1 cellular context compared by ENCODE assay signal in the genomic region with DNA sequence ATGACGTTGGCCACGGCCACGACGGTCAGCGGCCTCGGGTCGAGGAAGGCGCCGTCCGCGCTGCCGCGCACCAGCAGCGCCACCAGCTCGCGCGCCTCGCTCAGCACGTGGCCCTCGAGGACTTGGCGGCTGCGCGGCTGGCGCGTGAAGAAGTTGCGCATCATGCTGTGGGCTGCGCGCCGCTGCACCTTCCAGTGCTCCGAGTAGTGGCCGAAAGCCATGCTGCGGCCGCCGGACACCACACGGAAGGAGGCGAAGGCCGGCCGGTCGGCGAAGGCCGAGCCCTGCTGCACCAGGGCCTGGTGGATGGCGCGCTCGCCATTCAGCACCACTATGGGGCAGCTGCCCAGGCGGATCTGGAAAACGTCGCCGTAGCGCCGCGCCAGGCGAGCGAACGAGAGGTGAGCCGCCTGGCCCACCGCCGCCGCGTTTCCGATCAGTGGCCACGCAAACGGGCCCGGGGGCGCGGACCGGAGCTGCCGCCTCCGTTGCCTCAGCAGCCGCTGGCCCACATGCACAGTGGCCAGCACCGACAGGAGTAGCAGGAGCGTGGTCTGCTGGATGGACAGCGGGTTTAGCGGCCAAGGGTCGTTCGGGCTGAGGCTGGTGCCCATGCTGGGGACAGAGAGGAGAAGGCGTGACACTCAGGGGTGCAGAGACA.
TF ChIP-seq lines count a peak whose summit lies in the region.

No MANE protein-coding gene starts in this region.

TF ChIP-seq in WTC11, 78 proteins besides CTCF, POLR2A, EP300 and RAD21 (continued from another document and continues in another):
- TF ChIP-seq TP53 (CRISPR knock-in tag; IDR thresholded peaks at IDR 0.05) (peak; percentile 99), ELF4 (CRISPR knock-in tag; IDR thresholded peaks at IDR 0.05; ENCODE audit: low read depth) (peak; percentile 96), SP1 (CRISPR knock-in tag; conservative IDR thresholded peaks at IDR 0.05) (peak; percentile 79), PRRX2 (CRISPR knock-in tag; IDR thresholded peaks at IDR 0.05) (no peak), ZNF263 (CRISPR knock-in tag; IDR thresholded peaks at IDR 0.05; ENCODE audit: low read depth) (peak; percentile 88), SMAD3 (CRISPR knock-in tag; IDR thresholded peaks at IDR 0.05; ENCODE audit: borderline replicate concordance) (peak; percentile 98), CREM (CRISPR knock-in tag; IDR thresholded peaks at IDR 0.05) (peak; percentile 77; the same call in 1 of the 2 replicates), TEAD1 (CRISPR knock-in tag; IDR thresholded peaks at IDR 0.05) (peak; percentile 97), ZNF281 (CRISPR knock-in tag; IDR thresholded peaks at IDR 0.05) (peak; percentile 98), ATF2 (CRISPR knock-in tag; IDR thresholded peaks at IDR 0.05; ENCODE audit: borderline replicate concordance, low read depth) (peak; percentile 92; the same call in 1 of the 2 replicates), RORB (CRISPR knock-in tag; IDR thresholded peaks at IDR 0.05) (no peak), HMGA2 (CRISPR knock-in tag; IDR thresholded peaks at IDR 0.05) (no peak), TCF7 (CRISPR knock-in tag; IDR thresholded peaks at IDR 0.05; ENCODE audit: low read depth) (peak; percentile 98), FOXP1 (CRISPR knock-in tag; IDR thresholded peaks at IDR 0.05; ENCODE audit: borderline replicate concordance) (peak; percentile 100), ZNF396 (CRISPR knock-in tag; IDR thresholded peaks at IDR 0.05; ENCODE audit: borderline replicate concordance) (no peak), CDX4 (CRISPR knock-in tag; IDR thresholded peaks at IDR 0.05; ENCODE audit: borderline replicate concordance) (no peak), ZNF416 (CRISPR knock-in tag; IDR thresholded peaks at IDR 0.05) (no peak), GABPB1 (CRISPR knock-in tag; IDR thresholded peaks at IDR 0.05) (no peak), JUN (CRISPR knock-in tag; IDR thresholded peaks at IDR 0.05) (peak; percentile 98), ESRRA (CRISPR knock-in tag; IDR thresholded peaks at IDR 0.05; ENCODE audit: borderline replicate concordance) (peak; percentile 98), ZBTB21 (CRISPR knock-in tag; IDR thresholded peaks at IDR 0.05; ENCODE audit: borderline replicate concordance) (peak; percentile 96), ZNF671 (CRISPR knock-in tag; IDR thresholded peaks at IDR 0.05) (no peak), SMAD4 (CRISPR knock-in tag; IDR thresholded peaks at IDR 0.05) (peak; percentile 94), IRF2 (CRISPR knock-in tag; IDR thresholded peaks at IDR 0.05; ENCODE audit: borderline replicate concordance, low read depth) (peak; percentile 81; the same call in 1 of the 2 replicates), E2F1 (CRISPR knock-in tag; IDR thresholded peaks at IDR 0.05) (peak; percentile 99), ZMAT4 (CRISPR knock-in tag; IDR thresholded peaks at IDR 0.05) (no peak)
- TF ChIP-seq, protein P1, sequence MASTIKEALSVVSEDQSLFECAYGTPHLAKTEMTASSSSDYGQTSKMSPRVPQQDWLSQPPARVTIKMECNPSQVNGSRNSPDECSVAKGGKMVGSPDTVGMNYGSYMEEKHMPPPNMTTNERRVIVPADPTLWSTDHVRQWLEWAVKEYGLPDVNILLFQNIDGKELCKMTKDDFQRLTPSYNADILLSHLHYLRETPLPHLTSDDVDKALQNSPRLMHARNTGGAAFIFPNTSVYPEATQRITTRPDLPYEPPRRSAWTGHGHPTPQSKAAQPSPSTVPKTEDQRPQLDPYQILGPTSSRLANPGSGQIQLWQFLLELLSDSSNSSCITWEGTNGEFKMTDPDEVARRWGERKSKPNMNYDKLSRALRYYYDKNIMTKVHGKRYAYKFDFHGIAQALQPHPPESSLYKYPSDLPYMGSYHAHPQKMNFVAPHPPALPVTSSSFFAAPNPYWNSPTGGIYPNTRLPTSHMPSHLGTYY (CRISPR knock-in tag; IDR thresholded peaks at IDR 0.05), result no peak
- TF ChIP-seq, protein P2, sequence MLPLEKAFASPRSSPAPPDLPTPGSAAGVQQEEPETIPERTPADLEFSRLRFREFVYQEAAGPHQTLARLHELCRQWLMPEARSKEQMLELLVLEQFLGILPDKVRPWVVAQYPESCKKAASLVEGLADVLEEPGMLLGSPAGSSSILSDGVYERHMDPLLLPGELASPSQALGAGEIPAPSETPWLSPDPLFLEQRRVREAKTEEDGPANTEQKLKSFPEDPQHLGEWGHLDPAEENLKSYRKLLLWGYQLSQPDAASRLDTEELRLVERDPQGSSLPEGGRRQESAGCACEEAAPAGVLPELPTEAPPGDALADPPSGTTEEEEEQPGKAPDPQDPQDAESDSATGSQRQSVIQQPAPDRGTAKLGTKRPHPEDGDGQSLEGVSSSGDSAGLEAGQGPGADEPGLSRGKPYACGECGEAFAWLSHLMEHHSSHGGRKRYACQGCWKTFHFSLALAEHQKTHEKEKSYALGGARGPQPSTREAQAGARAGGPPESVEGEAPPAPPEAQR (CRISPR knock-in tag; IDR thresholded peaks at IDR 0.05), result no peak
- TF ChIP-seq, protein P3, sequence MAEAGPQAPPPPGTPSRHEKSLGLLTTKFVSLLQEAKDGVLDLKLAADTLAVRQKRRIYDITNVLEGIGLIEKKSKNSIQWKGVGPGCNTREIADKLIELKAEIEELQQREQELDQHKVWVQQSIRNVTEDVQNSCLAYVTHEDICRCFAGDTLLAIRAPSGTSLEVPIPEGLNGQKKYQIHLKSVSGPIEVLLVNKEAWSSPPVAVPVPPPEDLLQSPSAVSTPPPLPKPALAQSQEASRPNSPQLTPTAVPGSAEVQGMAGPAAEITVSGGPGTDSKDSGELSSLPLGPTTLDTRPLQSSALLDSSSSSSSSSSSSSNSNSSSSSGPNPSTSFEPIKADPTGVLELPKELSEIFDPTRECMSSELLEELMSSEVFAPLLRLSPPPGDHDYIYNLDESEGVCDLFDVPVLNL (CRISPR knock-in tag; IDR thresholded peaks at IDR 0.05; ENCODE audit: borderline replicate concordance, low read depth), result peak; percentile 98
- TF ChIP-seq, protein P4, sequence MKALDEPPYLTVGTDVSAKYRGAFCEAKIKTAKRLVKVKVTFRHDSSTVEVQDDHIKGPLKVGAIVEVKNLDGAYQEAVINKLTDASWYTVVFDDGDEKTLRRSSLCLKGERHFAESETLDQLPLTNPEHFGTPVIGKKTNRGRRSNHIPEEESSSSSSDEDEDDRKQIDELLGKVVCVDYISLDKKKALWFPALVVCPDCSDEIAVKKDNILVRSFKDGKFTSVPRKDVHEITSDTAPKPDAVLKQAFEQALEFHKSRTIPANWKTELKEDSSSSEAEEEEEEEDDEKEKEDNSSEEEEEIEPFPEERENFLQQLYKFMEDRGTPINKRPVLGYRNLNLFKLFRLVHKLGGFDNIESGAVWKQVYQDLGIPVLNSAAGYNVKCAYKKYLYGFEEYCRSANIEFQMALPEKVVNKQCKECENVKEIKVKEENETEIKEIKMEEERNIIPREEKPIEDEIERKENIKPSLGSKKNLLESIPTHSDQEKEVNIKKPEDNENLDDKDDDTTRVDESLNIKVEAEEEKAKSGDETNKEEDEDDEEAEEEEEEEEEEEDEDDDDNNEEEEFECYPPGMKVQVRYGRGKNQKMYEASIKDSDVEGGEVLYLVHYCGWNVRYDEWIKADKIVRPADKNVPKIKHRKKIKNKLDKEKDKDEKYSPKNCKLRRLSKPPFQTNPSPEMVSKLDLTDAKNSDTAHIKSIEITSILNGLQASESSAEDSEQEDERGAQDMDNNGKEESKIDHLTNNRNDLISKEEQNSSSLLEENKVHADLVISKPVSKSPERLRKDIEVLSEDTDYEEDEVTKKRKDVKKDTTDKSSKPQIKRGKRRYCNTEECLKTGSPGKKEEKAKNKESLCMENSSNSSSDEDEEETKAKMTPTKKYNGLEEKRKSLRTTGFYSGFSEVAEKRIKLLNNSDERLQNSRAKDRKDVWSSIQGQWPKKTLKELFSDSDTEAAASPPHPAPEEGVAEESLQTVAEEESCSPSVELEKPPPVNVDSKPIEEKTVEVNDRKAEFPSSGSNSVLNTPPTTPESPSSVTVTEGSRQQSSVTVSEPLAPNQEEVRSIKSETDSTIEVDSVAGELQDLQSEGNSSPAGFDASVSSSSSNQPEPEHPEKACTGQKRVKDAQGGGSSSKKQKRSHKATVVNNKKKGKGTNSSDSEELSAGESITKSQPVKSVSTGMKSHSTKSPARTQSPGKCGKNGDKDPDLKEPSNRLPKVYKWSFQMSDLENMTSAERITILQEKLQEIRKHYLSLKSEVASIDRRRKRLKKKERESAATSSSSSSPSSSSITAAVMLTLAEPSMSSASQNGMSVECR (CRISPR knock-in tag; IDR thresholded peaks at IDR 0.05; ENCODE audit: borderline replicate concordance), result peak; percentile 99
- TF ChIP-seq, protein P5, sequence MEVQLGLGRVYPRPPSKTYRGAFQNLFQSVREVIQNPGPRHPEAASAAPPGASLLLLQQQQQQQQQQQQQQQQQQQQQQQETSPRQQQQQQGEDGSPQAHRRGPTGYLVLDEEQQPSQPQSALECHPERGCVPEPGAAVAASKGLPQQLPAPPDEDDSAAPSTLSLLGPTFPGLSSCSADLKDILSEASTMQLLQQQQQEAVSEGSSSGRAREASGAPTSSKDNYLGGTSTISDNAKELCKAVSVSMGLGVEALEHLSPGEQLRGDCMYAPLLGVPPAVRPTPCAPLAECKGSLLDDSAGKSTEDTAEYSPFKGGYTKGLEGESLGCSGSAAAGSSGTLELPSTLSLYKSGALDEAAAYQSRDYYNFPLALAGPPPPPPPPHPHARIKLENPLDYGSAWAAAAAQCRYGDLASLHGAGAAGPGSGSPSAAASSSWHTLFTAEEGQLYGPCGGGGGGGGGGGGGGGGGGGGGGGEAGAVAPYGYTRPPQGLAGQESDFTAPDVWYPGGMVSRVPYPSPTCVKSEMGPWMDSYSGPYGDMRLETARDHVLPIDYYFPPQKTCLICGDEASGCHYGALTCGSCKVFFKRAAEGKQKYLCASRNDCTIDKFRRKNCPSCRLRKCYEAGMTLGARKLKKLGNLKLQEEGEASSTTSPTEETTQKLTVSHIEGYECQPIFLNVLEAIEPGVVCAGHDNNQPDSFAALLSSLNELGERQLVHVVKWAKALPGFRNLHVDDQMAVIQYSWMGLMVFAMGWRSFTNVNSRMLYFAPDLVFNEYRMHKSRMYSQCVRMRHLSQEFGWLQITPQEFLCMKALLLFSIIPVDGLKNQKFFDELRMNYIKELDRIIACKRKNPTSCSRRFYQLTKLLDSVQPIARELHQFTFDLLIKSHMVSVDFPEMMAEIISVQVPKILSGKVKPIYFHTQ (CRISPR knock-in tag; IDR thresholded peaks at IDR 0.05), result no peak
- TF ChIP-seq, protein P6, sequence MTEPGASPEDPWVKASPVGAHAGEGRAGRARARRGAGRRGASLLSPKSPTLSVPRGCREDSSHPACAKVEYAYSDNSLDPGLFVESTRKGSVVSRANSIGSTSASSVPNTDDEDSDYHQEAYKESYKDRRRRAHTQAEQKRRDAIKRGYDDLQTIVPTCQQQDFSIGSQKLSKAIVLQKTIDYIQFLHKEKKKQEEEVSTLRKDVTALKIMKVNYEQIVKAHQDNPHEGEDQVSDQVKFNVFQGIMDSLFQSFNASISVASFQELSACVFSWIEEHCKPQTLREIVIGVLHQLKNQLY (CRISPR knock-in tag; IDR thresholded peaks at IDR 0.05), result peak; percentile 91
